8 cellular contexts compared by ENCODE assay signal in genomic region chr1:48093696-48094518, GRCh38.
DNase-seq lines count a peak whose midpoint lies in the region; ATAC-seq, FAIRE-seq and TF ChIP-seq lines count a peak whose summit lies in the region.

No MANE protein-coding gene starts in this region.

- H3K9ac ChIP-seq in liver (ENCODE audit: low read depth in 1 of 2, low read length in 2 of 2): no peak overlapping the region

- DNase-seq in 8988T (peak; percentile 39), NCI-H2029 treated with DMSO at 0.1 percent for 48 hours (lab: John Stamatoyannopoulos, UW) (peak; percentile 96), WERI-Rb-1 (peak; percentile 88), bronchial epithelial cell (ENCODE audit: low read depth) (peak; percentile 80)
- DNase-seq in stimulated activated CD8-positive, alpha-beta memory T cell treated with anti-CD3 and anti-CD28 coated beads, Interleukin-15, amount 100 ng/mL, for 24 hours (ENCODE audit: low read depth): peak; percentile 33

- TF ChIP-seq RAD21 in liver (IDR thresholded peaks at IDR 0.05): peak; percentile 75 to 89

- 35% methylated on average over 24 of the region's 24 CpGs for WGBS in liver

- peak; percentile 47 for FAIRE-seq in bronchial epithelial cell (lab: Jason Lieb, UNC)

- TF ChIP-seq CTCF in WERI-Rb-1 (IDR thresholded peaks at IDR 0.05; ENCODE audit: low read depth, low read length) (peak; percentile 91), bronchial epithelial cell (IDR thresholded peaks at IDR 0.05; ENCODE audit: insufficient read depth, low read length, severe bottlenecking) (peak; percentile 95), liver (IDR thresholded peaks at IDR 0.05; ENCODE audit: low read depth, low read length, missing input control) (peak; percentile 93)

- H3K27me3 ChIP-seq in WERI-Rb-1 (ENCODE audit: insufficient read depth, low read depth, severe bottlenecking): no peaks in the 10 kb centered on the region
- no peaks in the 10 kb centered on the region for H3K27me3 ChIP-seq in bronchial epithelial cell (ENCODE audit: control insufficient read depth, insufficient read depth, low read length)
- peaks cover 0 to 7% (median under 1%) of the 10 kb centered on the region in 4 donors for H3K27me3 ChIP-seq in liver (ENCODE audit: control insufficient read depth in 4 of 4, insufficient read depth in 4 of 4, low read length in 3 of 4)

- no peaks in the 10 kb centered on the region for H3K36me3 ChIP-seq in WERI-Rb-1
- H3K36me3 ChIP-seq in bronchial epithelial cell (ENCODE audit: control insufficient read depth, insufficient read depth, low read length): no peaks in the 10 kb centered on the region
- H3K36me3 ChIP-seq in liver (ENCODE audit: control insufficient read depth in 4 of 4, insufficient read depth in 3 of 4, low read depth in 1 of 4, low read length in 3 of 4): no peaks in the 10 kb centered on the region

- peaks cover 0 to 5% (median 0%) of the 10 kb centered on the region in 4 donors for H3K4me1 ChIP-seq in liver (ENCODE audit: control insufficient read depth in 4 of 4, insufficient read depth in 4 of 4, low read length in 3 of 4)

- H3K9me3 ChIP-seq in WERI-Rb-1 (ENCODE audit: severe bottlenecking): peaks cover 5% of the 10 kb centered on the region
- no peaks in the 10 kb centered on the region for H3K9me3 ChIP-seq in liver (ENCODE audit: control insufficient read depth in 4 of 4, low read length in 3 of 4)

- H3K27ac ChIP-seq in WERI-Rb-1: no peak overlapping the region
- no peak overlapping the region for H3K27ac ChIP-seq in liver (ENCODE audit: low read depth in 1 of 2, low read length in 2 of 2)

- peak overlapping the region; percentile 27 for H3K4me3 ChIP-seq in WERI-Rb-1 (ENCODE audit: low read depth, low read length)
- no peak overlapping the region for H3K4me3 ChIP-seq in bronchial epithelial cell (ENCODE audit: low read depth, low read length)
- no peak overlapping the region for H3K4me3 ChIP-seq in liver (ENCODE audit: low read depth in 1 of 3, low read length in 3 of 3)

- peak; percentile 85 for ATAC-seq in GM18508 (IDR thresholded peaks at IDR 0.05; ENCODE audit: insufficient read depth, unreplicated experiment)
- ATAC-seq in HG03039 (IDR thresholded peaks at IDR 0.05; ENCODE audit: unreplicated experiment): peak; percentile 96

TF ChIP-seq in liver, 16 proteins besides CTCF, POLR2A, EP300 and RAD21:
- TF ChIP-seq RXRA (IDR thresholded peaks at IDR 0.05): no peak
- no peak for TF ChIP-seq HNF4A (conservative IDR thresholded peaks at IDR 0.05)
- no peak for TF ChIP-seq HNF4G (IDR thresholded peaks at IDR 0.05)
- TF ChIP-seq REST (IDR thresholded peaks at IDR 0.05): no peak

Comparison
In these comparisons a context has a peak if more than half of its experiments do, and no peak if none do; other contexts are left out.
1. DNase-seq: peak in every context shown above with its lines; median percentile 96 in NCI-H2029 treated with DMSO at 0.1 percent for 48 hours; 88 in WERI-Rb-1; 80 in bronchial epithelial cell; 39 in 8988T; 33 in stimulated activated CD8-positive, alpha-beta memory T cell treated with anti-CD3 and anti-CD28 coated beads, Interleukin-15, amount 100 ng/mL, for 24 hours.